ENCODE assay signal across 13 cellular contexts in the genomic region with DNA sequence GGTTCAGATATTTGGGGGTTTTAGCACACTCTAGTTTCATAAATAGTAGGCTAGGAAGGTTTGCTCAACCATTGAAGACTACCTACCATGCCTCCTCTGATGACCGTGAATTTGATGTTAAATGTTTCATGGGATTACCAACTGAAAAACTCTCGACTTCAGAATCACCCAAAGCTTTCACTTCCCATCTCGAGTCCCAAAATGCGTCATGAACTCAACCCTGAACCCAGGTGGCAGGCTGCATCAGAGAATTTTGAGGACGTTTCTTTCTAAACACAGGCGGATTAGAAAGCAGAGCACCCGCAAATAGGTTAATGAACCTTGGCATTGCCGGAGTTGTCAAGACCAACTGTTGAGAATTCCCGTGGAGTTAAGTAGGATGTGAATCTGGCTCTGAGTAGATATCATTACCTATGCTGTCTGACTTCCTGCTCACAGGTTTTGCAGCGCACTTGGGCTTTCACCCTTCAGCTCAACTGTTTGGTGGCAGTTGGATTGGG.
A peak's percentile ranks its signal among the peaks of the same experiment; 100 is the strongest.
DNase-seq lines count a peak whose midpoint lies in the region; ATAC-seq and TF ChIP-seq lines count a peak whose summit lies in the region.
"Had no signal": no experiment of that assay in that cellular context is flagged by ENCODE, and none has a peak within 500 bp of the region (broad histone marks: within the 10 kb centered on the region; RNA-seq: fewer than 3 reads in every experiment).

No MANE protein-coding gene starts in this region.

- H3K36me3 Mint-ChIP-seq in T-helper 17 cell (ENCODE audit: low read depth) (peaks cover 3% of the 10 kb centered on the region), chondrocyte (ENCODE audit: low read depth) (peaks cover 1% of the 10 kb centered on the region)

- no peak for TF ChIP-seq CTCF in chondrocyte (IDR thresholded peaks at IDR 0.05)

- no peaks in the 10 kb centered on the region for H3K9me3 ChIP-seq in T-helper 17 cell (ENCODE audit: control insufficient read depth, low read length, poor library complexity, severe bottlenecking)
- H3K9me3 ChIP-seq: SJCRH30 had no signal

- H3K27ac Mint-ChIP-seq in T-helper 17 cell (no peak overlapping the region), chondrocyte (ENCODE audit: unreplicated experiment) (no peak overlapping the region)
- H3K27ac Mint-ChIP-seq: activated T-helper 2 cell treated with anti-CD3 and anti-CD28 coated beads, Interferon-gamma antibody, Interleukin-2, Interleukin-4, amounts not matched to agents 10 μg/mL and 5 μg/mL and 100 μg/mL, durations not matched to agents 14 hours and 24 hours and 36 hours; CD4-positive, alpha-beta T cell had no signal

- peak; percentile 64 for ATAC-seq in GM18861 (IDR thresholded peaks at IDR 0.05; ENCODE audit: unreplicated experiment)
- ATAC-seq in GM21515 (IDR thresholded peaks at IDR 0.05; ENCODE audit: unreplicated experiment), result peak; percentile 76
- peak; percentile 79 for ATAC-seq in HG03103 (IDR thresholded peaks at IDR 0.05; ENCODE audit: low read depth, unreplicated experiment)
- peak; percentile 20 for ATAC-seq in T-helper 17 cell

- H3K4me1 Mint-ChIP-seq in T-helper 17 cell (no peaks in the 10 kb centered on the region), chondrocyte (ENCODE audit: low read depth) (peaks cover 4% of the 10 kb centered on the region)

- H3K9me3 Mint-ChIP-seq in chondrocyte (ENCODE audit: low read depth), result peaks cover under 1% of the 10 kb centered on the region

- H3K27me3 Mint-ChIP-seq in T-helper 17 cell (peaks cover 15% of the 10 kb centered on the region), chondrocyte (ENCODE audit: low read depth) (no peaks in the 10 kb centered on the region)
- H3K27me3 Mint-ChIP-seq: CD4-positive, alpha-beta T cell had no signal

- DNase-seq in T-helper 17 cell (no peak), UCSD-AML1 (lab: John Stamatoyannopoulos, UW; ENCODE audit: unreplicated experiment) (no peak), chondrocyte (ENCODE audit: low spot score) (no peak), NCI-H1436 treated with DMSO at 0.1 percent for 48 hours (lab: John Stamatoyannopoulos, UW) (no peak)
- no peak for DNase-seq in activated CD8-positive, alpha-beta memory T cell treated with anti-CD3 and anti-CD28 coated beads for 24 hours
- DNase-seq: activated CD4-positive, CD25-positive, alpha-beta regulatory T cell treated with anti-CD3 and anti-CD28 coated beads, Interleukin-2, amount 50 U/mL, for 72 hours; CD4-positive, alpha-beta T cell; NCI-H2081 treated with DMSO at 0.1 percent for 48 hours; SJCRH30 had no signal

- H3K4me3 Mint-ChIP-seq in T-helper 17 cell (no peak overlapping the region), chondrocyte (ENCODE audit: unreplicated experiment) (no peak overlapping the region)
- H3K4me3 Mint-ChIP-seq: CD4-positive, alpha-beta T cell had no signal

Comparison
In these comparisons a context has a peak if more than half of its experiments do, and no peak if none do; other contexts are left out.
1. ATAC-seq: peak in every context shown above with its lines; median percentile 79 in HG03103; 76 in GM21515; 64 in GM18861; 20 in T-helper 17 cell.